In genomic region chr6:35919827-35920751, GRCh38 we compare ENCODE assay signal across 1 cellular context.
TF ChIP-seq lines count a peak whose summit lies in the region.

No MANE protein-coding gene starts in this region.

TF ChIP-seq in HepG2, 621 proteins besides CTCF, POLR2A, EP300 and RAD21 (continued from another document and continues in another):
- TF ChIP-seq, protein P1, sequence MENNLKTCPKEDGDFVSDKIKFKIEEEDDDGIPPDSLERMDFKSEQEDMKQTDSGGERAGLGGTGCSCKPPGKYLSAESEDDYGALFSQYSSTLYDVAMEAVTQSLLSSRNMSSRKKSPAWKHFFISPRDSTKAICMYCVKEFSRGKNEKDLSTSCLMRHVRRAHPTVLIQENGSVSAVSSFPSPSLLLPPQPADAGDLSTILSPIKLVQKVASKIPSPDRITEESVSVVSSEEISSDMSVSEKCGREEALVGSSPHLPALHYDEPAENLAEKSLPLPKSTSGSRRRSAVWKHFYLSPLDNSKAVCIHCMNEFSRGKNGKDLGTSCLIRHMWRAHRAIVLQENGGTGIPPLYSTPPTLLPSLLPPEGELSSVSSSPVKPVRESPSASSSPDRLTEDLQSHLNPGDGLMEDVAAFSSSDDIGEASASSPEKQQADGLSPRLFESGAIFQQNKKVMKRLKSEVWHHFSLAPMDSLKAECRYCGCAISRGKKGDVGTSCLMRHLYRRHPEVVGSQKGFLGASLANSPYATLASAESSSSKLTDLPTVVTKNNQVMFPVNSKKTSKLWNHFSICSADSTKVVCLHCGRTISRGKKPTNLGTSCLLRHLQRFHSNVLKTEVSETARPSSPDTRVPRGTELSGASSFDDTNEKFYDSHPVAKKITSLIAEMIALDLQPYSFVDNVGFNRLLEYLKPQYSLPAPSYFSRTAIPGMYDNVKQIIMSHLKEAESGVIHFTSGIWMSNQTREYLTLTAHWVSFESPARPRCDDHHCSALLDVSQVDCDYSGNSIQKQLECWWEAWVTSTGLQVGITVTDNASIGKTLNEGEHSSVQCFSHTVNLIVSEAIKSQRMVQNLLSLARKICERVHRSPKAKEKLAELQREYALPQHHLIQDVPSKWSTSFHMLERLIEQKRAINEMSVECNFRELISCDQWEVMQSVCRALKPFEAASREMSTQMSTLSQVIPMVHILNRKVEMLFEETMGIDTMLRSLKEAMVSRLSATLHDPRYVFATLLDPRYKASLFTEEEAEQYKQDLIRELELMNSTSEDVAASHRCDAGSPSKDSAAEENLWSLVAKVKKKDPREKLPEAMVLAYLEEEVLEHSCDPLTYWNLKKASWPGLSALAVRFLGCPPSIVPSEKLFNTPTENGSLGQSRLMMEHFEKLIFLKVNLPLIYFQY (CRISPR knock-in tag; IDR thresholded peaks at IDR 0.05; ENCODE audit: borderline replicate concordance) = no peak; the same call in 1 of the 2 replicates
- no peak for TF ChIP-seq SMC3 (IDR thresholded peaks at IDR 0.05; ENCODE audit: low read length)
- TF ChIP-seq ZNF333 (CRISPR knock-in tag; IDR thresholded peaks at IDR 0.05; ENCODE audit: borderline replicate concordance) = 0 out of 2 replicates have a peak, but pooled peaks have one; percentile 19
- TF ChIP-seq, protein P2, sequence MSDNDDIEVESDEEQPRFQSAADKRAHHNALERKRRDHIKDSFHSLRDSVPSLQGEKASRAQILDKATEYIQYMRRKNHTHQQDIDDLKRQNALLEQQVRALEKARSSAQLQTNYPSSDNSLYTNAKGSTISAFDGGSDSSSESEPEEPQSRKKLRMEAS (IDR thresholded peaks at IDR 0.05) = peak; percentile 87
- no peak for TF ChIP-seq IKZF1 (IDR thresholded peaks at IDR 0.05)
- TF ChIP-seq, protein P3, sequence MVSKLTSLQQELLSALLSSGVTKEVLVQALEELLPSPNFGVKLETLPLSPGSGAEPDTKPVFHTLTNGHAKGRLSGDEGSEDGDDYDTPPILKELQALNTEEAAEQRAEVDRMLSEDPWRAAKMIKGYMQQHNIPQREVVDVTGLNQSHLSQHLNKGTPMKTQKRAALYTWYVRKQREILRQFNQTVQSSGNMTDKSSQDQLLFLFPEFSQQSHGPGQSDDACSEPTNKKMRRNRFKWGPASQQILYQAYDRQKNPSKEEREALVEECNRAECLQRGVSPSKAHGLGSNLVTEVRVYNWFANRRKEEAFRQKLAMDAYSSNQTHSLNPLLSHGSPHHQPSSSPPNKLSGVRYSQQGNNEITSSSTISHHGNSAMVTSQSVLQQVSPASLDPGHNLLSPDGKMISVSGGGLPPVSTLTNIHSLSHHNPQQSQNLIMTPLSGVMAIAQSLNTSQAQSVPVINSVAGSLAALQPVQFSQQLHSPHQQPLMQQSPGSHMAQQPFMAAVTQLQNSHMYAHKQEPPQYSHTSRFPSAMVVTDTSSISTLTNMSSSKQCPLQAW (CRISPR knock-in tag; IDR thresholded peaks at IDR 0.05) = peak; percentile 40; the same call in 1 of the 2 replicates
- TF ChIP-seq ZNF598 (CRISPR knock-in tag; IDR thresholded peaks at IDR 0.05; ENCODE audit: borderline replicate concordance) = peak; percentile 73
- peak; percentile 84 for TF ChIP-seq ZFX (CRISPR knock-in tag; IDR thresholded peaks at IDR 0.05; ENCODE audit: low read depth)
- no peak; the same call in 1 of the 2 replicates for TF ChIP-seq MTF2 (CRISPR knock-in tag; IDR thresholded peaks at IDR 0.05; ENCODE audit: borderline replicate concordance)
- TF ChIP-seq TRIM22 (IDR thresholded peaks at IDR 0.05) = no peak
- peak; percentile 33; the same call in 1 of the 2 replicates for TF ChIP-seq SAFB2 (CRISPR knock-in tag; IDR thresholded peaks at IDR 0.05; ENCODE audit: borderline replicate concordance, low read depth)
- TF ChIP-seq ISL2 (CRISPR knock-in tag; IDR thresholded peaks at IDR 0.05) = peak; percentile 38; the same call in 1 of the 2 replicates
- TF ChIP-seq ZNF552 (CRISPR knock-in tag; IDR thresholded peaks at IDR 0.05; ENCODE audit: borderline replicate concordance) = peak; percentile 70; the same call in 1 of the 2 replicates
- peak; percentile 77 for TF ChIP-seq CEBPG (CRISPR knock-in tag; IDR thresholded peaks at IDR 0.05)
- TF ChIP-seq GABPA (IDR thresholded peaks at IDR 0.05; ENCODE audit: low read depth, low read length) = no peak
- TF ChIP-seq GABPA (CRISPR knock-in tag; IDR thresholded peaks at IDR 0.05; ENCODE audit: low read depth) = 0 out of 2 replicates have a peak, but pooled peaks have one; percentile 20
- no peak for TF ChIP-seq SOX13 (IDR thresholded peaks at IDR 0.05)
- TF ChIP-seq SOX13 (CRISPR knock-in tag; conservative IDR thresholded peaks at IDR 0.05 in 1 of 2, IDR thresholded peaks at IDR 0.05 in 1 of 2) = 0 out of 4 replicates have a peak, but pooled peaks of 1 of the 2 experiments have one; percentile 5
- TF ChIP-seq, protein P4, sequence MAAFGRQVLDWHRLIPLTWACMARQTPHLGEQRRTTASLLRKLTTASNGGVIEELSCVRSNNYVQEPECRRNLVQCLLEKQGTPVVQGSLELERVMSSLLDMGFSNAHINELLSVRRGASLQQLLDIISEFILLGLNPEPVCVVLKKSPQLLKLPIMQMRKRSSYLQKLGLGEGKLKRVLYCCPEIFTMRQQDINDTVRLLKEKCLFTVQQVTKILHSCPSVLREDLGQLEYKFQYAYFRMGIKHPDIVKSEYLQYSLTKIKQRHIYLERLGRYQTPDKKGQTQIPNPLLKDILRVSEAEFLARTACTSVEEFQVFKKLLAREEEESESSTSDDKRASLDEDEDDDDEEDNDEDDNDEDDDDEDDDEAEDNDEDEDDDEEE (CRISPR knock-in tag; IDR thresholded peaks at IDR 0.05) = peak; percentile 48
- TF ChIP-seq HINFP (CRISPR knock-in tag; IDR thresholded peaks at IDR 0.05; ENCODE audit: low read depth) = 0 out of 2 replicates have a peak, but pooled peaks have one; percentile 57
- TF ChIP-seq HNF4A (CRISPR knock-in tag; IDR thresholded peaks at IDR 0.05) = 0 out of 2 replicates have a peak, but pooled peaks have one; percentile 36
- TF ChIP-seq, protein P5, sequence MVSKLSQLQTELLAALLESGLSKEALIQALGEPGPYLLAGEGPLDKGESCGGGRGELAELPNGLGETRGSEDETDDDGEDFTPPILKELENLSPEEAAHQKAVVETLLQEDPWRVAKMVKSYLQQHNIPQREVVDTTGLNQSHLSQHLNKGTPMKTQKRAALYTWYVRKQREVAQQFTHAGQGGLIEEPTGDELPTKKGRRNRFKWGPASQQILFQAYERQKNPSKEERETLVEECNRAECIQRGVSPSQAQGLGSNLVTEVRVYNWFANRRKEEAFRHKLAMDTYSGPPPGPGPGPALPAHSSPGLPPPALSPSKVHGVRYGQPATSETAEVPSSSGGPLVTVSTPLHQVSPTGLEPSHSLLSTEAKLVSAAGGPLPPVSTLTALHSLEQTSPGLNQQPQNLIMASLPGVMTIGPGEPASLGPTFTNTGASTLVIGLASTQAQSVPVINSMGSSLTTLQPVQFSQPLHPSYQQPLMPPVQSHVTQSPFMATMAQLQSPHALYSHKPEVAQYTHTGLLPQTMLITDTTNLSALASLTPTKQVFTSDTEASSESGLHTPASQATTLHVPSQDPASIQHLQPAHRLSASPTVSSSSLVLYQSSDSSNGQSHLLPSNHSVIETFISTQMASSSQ (IDR thresholded peaks at IDR 0.05; ENCODE audit: low read depth) = no peak
- TF ChIP-seq, protein P5 (CRISPR knock-in tag; IDR thresholded peaks at IDR 0.05; ENCODE audit: borderline replicate concordance) = no peak
- TF ChIP-seq GABPB1 (CRISPR knock-in tag; IDR thresholded peaks at IDR 0.05) = no peak; the same call in 1 of the 2 replicates
- TF ChIP-seq PITX1 (CRISPR knock-in tag; IDR thresholded peaks at IDR 0.05) = peak; percentile 55; the same call in 1 of the 2 replicates
- peak; percentile 8; the same call in 1 of the 2 replicates for TF ChIP-seq ZBTB3 (CRISPR knock-in tag; IDR thresholded peaks at IDR 0.05; ENCODE audit: borderline replicate concordance, low read depth)
- peak; percentile 34; the same call in 1 of the 3 replicates for TF ChIP-seq MXI1 (IDR thresholded peaks at IDR 0.05; ENCODE audit: borderline replicate concordance, low read depth, low read length)
- no peak for TF ChIP-seq RORA (CRISPR knock-in tag; IDR thresholded peaks at IDR 0.05)
- 0 out of 2 replicates have a peak, but pooled peaks have one; percentile 25 for TF ChIP-seq HES4 (CRISPR knock-in tag; IDR thresholded peaks at IDR 0.05; ENCODE audit: borderline replicate concordance)
- no peak for TF ChIP-seq MAZ (IDR thresholded peaks at IDR 0.05; ENCODE audit: borderline replicate concordance, low read depth, low read length)
- TF ChIP-seq MAZ (CRISPR knock-in tag; IDR thresholded peaks at IDR 0.05; ENCODE audit: low read depth) = peak; percentile 43; the same call in 1 of the 2 replicates
- TF ChIP-seq, protein P6, sequence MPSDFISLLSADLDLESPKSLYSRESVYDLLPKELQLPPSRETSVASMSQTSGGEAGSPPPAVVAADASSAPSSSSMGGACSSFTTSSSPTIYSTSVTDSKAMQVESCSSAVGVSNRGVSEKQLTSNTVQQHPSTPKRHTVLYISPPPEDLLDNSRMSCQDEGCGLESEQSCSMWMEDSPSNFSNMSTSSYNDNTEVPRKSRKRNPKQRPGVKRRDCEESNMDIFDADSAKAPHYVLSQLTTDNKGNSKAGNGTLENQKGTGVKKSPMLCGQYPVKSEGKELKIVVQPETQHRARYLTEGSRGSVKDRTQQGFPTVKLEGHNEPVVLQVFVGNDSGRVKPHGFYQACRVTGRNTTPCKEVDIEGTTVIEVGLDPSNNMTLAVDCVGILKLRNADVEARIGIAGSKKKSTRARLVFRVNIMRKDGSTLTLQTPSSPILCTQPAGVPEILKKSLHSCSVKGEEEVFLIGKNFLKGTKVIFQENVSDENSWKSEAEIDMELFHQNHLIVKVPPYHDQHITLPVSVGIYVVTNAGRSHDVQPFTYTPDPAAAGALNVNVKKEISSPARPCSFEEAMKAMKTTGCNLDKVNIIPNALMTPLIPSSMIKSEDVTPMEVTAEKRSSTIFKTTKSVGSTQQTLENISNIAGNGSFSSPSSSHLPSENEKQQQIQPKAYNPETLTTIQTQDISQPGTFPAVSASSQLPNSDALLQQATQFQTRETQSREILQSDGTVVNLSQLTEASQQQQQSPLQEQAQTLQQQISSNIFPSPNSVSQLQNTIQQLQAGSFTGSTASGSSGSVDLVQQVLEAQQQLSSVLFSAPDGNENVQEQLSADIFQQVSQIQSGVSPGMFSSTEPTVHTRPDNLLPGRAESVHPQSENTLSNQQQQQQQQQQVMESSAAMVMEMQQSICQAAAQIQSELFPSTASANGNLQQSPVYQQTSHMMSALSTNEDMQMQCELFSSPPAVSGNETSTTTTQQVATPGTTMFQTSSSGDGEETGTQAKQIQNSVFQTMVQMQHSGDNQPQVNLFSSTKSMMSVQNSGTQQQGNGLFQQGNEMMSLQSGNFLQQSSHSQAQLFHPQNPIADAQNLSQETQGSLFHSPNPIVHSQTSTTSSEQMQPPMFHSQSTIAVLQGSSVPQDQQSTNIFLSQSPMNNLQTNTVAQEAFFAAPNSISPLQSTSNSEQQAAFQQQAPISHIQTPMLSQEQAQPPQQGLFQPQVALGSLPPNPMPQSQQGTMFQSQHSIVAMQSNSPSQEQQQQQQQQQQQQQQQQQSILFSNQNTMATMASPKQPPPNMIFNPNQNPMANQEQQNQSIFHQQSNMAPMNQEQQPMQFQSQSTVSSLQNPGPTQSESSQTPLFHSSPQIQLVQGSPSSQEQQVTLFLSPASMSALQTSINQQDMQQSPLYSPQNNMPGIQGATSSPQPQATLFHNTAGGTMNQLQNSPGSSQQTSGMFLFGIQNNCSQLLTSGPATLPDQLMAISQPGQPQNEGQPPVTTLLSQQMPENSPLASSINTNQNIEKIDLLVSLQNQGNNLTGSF (CRISPR knock-in tag; IDR thresholded peaks at IDR 0.05) = no peak
- no peak for TF ChIP-seq ZKSCAN1 (IDR thresholded peaks at IDR 0.05; ENCODE audit: low read length)
- no peak for TF ChIP-seq ZNF639 (CRISPR knock-in tag; conservative IDR thresholded peaks at IDR 0.05)
- 0 out of 2 replicates have a peak, but pooled peaks have one; percentile 13 for TF ChIP-seq TEAD2 (CRISPR knock-in tag; IDR thresholded peaks at IDR 0.05)
- TF ChIP-seq GZF1 (CRISPR knock-in tag; IDR thresholded peaks at IDR 0.05) = 0 out of 2 replicates have a peak, but pooled peaks have one; percentile 69
- TF ChIP-seq ZNF709 (CRISPR knock-in tag; IDR thresholded peaks at IDR 0.05) = peak; percentile 46
- TF ChIP-seq NPAS2 (CRISPR knock-in tag; IDR thresholded peaks at IDR 0.05; ENCODE audit: borderline replicate concordance) = no peak
- TF ChIP-seq ZNF263 (CRISPR knock-in tag; IDR thresholded peaks at IDR 0.05) = 0 out of 2 replicates have a peak, but pooled peaks have one; percentile 28
